1 cellular context compared by ENCODE assay signal in genomic region chr16:89667000-89667399, GRCh38.
A peak's percentile ranks its signal among the peaks of the same experiment; 100 is the strongest.
TF ChIP-seq lines count a peak whose summit lies in the region.

No MANE protein-coding gene starts in this region.

TF ChIP-seq in K562, 482 proteins besides CTCF, POLR2A, EP300 and RAD21:
- TF ChIP-seq STAG1 (CRISPR knock-in tag; IDR thresholded peaks at IDR 0.05; ENCODE audit: borderline replicate concordance) (peak; percentile 27; the same call in 1 of the 2 replicates), SMC3 (conservative IDR thresholded peaks at IDR 0.05; ENCODE audit: insufficient read depth, low read depth, low read length) (peak; percentile 27), CBX5 (IDR thresholded peaks at IDR 0.05; ENCODE audit: borderline replicate concordance, low read depth) (0 out of 2 replicates have a peak, but pooled peaks have one; percentile 62), ZBTB33 (CRISPR knock-in tag; IDR thresholded peaks at IDR 0.05) (peak; percentile 60)
